Comparison of ENCODE assay signal across 16 cellular contexts in genomic region chr14:90695997-90696681, GRCh38.
DNase-seq lines count a peak whose midpoint lies in the region; ATAC-seq and TF ChIP-seq lines count a peak whose summit lies in the region.
"Had no signal": no experiment of that assay in that cellular context is flagged by ENCODE, and none has a peak within 500 bp of the region (broad histone marks: within the 10 kb centered on the region; RNA-seq: fewer than 3 reads in every experiment).

No MANE protein-coding gene starts in this region.

- H3K9me3 Mint-ChIP-seq in chondrocyte (ENCODE audit: low read depth), result no peaks in the 10 kb centered on the region
- H3K9me3 Mint-ChIP-seq: activated T-helper 2 cell treated with anti-CD3 and anti-CD28 coated beads, Interferon-gamma antibody, Interleukin-2, Interleukin-4, amounts not matched to agents 10 μg/mL and 5 μg/mL and 100 μg/mL, durations not matched to agents 14 hours and 24 hours and 36 hours; immature natural killer cell; stimulated activated naive B cell treated with anti-CD40 and anti-IgM and Interleukin-4, amounts not matched to agents 10 μg/mL and 1 μg/mL and 100 μg/mL, for 72 hours; WTC11 had no signal

- peaks cover 45 to 60% (median 51%) of the 10 kb centered on the region in 10 experiments for H3K4me1 ChIP-seq in BLaER1 treated with 17β-estradiol and CSF1 and Interleukin-3, amounts not matched to agents 10 nM and 100 nM
- H3K4me1 ChIP-seq in prostate gland (replicated peaks) (peaks cover 17% of the 10 kb centered on the region), mucosa of descending colon (ENCODE audit: low read depth) (no peaks in the 10 kb centered on the region)

- H3K4me3 ChIP-seq in BLaER1 treated with 17β-estradiol and CSF1 and Interleukin-3, amounts not matched to agents 10 nM and 100 nM, result no peak overlapping the region
- H3K4me3 ChIP-seq in dorsolateral prefrontal cortex (no peak overlapping the region), prostate gland (no peak overlapping the region), mucosa of descending colon (no peak overlapping the region)
- H3K4me3 ChIP-seq: adrenal gland had no signal

- H3K27me3 ChIP-seq in BLaER1 treated with 17β-estradiol and CSF1 and Interleukin-3, amounts not matched to agents 10 nM and 100 nM, result no peaks in the 10 kb centered on the region
- H3K27me3 ChIP-seq in dorsolateral prefrontal cortex (no peaks in the 10 kb centered on the region), prostate gland (replicated peaks; ENCODE audit: insufficient read depth) (no peaks in the 10 kb centered on the region)
- H3K27me3 ChIP-seq: adrenal gland had no signal

- no peaks in the 10 kb centered on the region for H3K36me3 Mint-ChIP-seq in chondrocyte (ENCODE audit: low read depth)
- H3K36me3 Mint-ChIP-seq: immature natural killer cell; stimulated activated naive B cell treated with anti-CD40 and anti-IgM and Interleukin-4, amounts not matched to agents 10 μg/mL and 1 μg/mL and 100 μg/mL, for 72 hours; WTC11 had no signal

- H3K27me3 Mint-ChIP-seq in chondrocyte (ENCODE audit: low read depth), result no peaks in the 10 kb centered on the region
- H3K27me3 Mint-ChIP-seq: stimulated activated naive B cell treated with anti-CD40 and anti-IgM and Interleukin-4, amounts not matched to agents 10 μg/mL and 1 μg/mL and 100 μg/mL, for 72 hours had no signal

- no peak for ATAC-seq in mucosa of descending colon
- ATAC-seq: Panc1; stimulated activated naive B cell treated with anti-CD40 and anti-IgM and Interleukin-4, amounts not matched to agents 10 μg/mL and 1 μg/mL and 100 μg/mL, for 72 hours; WTC11 had no signal

- TF ChIP-seq CTCF in dorsolateral prefrontal cortex (IDR thresholded peaks at IDR 0.05 in 54 of 56, conservative IDR thresholded peaks at IDR 0.05 in 2 of 56; ENCODE audit: low read depth in 1 of 56, partially characterized antibody in 56 of 56) (no peak), prostate gland (IDR thresholded peaks at IDR 0.05) (no peak), mucosa of descending colon (IDR thresholded peaks at IDR 0.05) (no peak), chondrocyte (IDR thresholded peaks at IDR 0.05) (no peak)

- intact Hi-C loops in dorsolateral prefrontal cortex (cut with DNase I) (loop anchor here (5.0 to 10.0 kb wide), 7 partner anchors 89 to 394 kb away; no protein-coding TSS in a partner anchor), prostate gland (cut with DNase I) (loop anchor here (2.0 to 5.0 kb wide), 3 partner anchors 61 to 394 kb away; no protein-coding TSS in a partner anchor), mucosa of descending colon (cut with DNase I, micrococcal nuclease) (loop anchor here in 1 of 2 donors (5.0 kb wide), 1 partner anchor 294 kb away; no protein-coding TSS in a partner anchor)

- DNase-seq in NCI-H446 treated with DMSO at 0.1 percent for 48 hours (lab: John Stamatoyannopoulos, UW) (peak; percentile 61), dorsolateral prefrontal cortex (no peak), prostate gland (ENCODE audit: low spot score) (no peak), mucosa of descending colon (no peak), chondrocyte (ENCODE audit: low spot score) (no peak), superior temporal gyrus (ENCODE audit: extremely low spot score) (no peak), ureter (ENCODE audit: low spot score) (no peak)
- DNase-seq: adrenal gland; AML-193; immature natural killer cell; NCI-H1048; stimulated activated naive B cell treated with anti-CD40 and anti-IgM and Interleukin-4, amounts not matched to agents 10 μg/mL and 1 μg/mL and 100 μg/mL, for 72 hours had no signal

- no peaks in the 10 kb centered on the region for H4K20me1 ChIP-seq in BLaER1 treated with 17β-estradiol and CSF1 and Interleukin-3, amounts not matched to agents 10 nM and 100 nM

- H3K4me3 Mint-ChIP-seq in chondrocyte (ENCODE audit: unreplicated experiment), result no peak overlapping the region
- H3K4me3 Mint-ChIP-seq: immature natural killer cell; stimulated activated naive B cell treated with anti-CD40 and anti-IgM and Interleukin-4, amounts not matched to agents 10 μg/mL and 1 μg/mL and 100 μg/mL, for 72 hours; WTC11 had no signal

- 0 out of 22 replicates have a peak overlapping the region, but pooled peaks of 2 of the 11 experiments have one; percentile 31 to 57 for H3K27ac ChIP-seq in BLaER1 treated with 17β-estradiol and CSF1 and Interleukin-3, amounts not matched to agents 10 nM and 100 nM
- H3K27ac ChIP-seq in dorsolateral prefrontal cortex, result peak overlapping the region; percentile 72 to 97 (median 91)
- peak overlapping the region; percentile 67 to 72 for H3K27ac ChIP-seq in prostate gland

- H3K4me2 ChIP-seq in BLaER1 treated with 17β-estradiol and CSF1 and Interleukin-3, amounts not matched to agents 10 nM and 100 nM, result peak overlapping the region in 9 of 11 experiments; percentile 17 to 89 (median 75); a peak in 11 of 22 replicates

- H3K9me3 ChIP-seq in BLaER1 treated with 17β-estradiol and CSF1 and Interleukin-3, amounts not matched to agents 10 nM and 100 nM (replicated peaks in 1 of 11), result no peaks in the 10 kb centered on the region
- H3K9me3 ChIP-seq in prostate gland (no peaks in the 10 kb centered on the region), mucosa of descending colon (no peaks in the 10 kb centered on the region)
- H3K9me3 ChIP-seq: adrenal gland had no signal

- no peak for TF ChIP-seq POLR2A in prostate gland (IDR thresholded peaks at IDR 0.05)

- peak overlapping the region in 1 of 11 experiments; percentile 53; a peak in 1 of 22 replicates for H3K9ac ChIP-seq in BLaER1 treated with 17β-estradiol and CSF1 and Interleukin-3, amounts not matched to agents 10 nM and 100 nM

- 47% methylated on average over 12 of the region's 12 CpGs for WGBS in prostate gland

- H3K4me1 Mint-ChIP-seq in chondrocyte (ENCODE audit: low read depth), result peaks cover 18% of the 10 kb centered on the region
- H3K4me1 Mint-ChIP-seq: immature natural killer cell had no signal

- no peak overlapping the region for H3K27ac Mint-ChIP-seq in chondrocyte (ENCODE audit: unreplicated experiment)
- H3K27ac Mint-ChIP-seq: activated T-helper 2 cell treated with anti-CD3 and anti-CD28 coated beads, Interferon-gamma antibody, Interleukin-2, Interleukin-4, amounts not matched to agents 10 μg/mL and 5 μg/mL and 100 μg/mL, durations not matched to agents 14 hours and 24 hours and 36 hours; immature natural killer cell; stimulated activated naive B cell treated with anti-CD40 and anti-IgM and Interleukin-4, amounts not matched to agents 10 μg/mL and 1 μg/mL and 100 μg/mL, for 72 hours; WTC11 had no signal

- peaks cover 0 to 5% (median 0%) of the 10 kb centered on the region in 11 experiments; a peak in 1 of 22 replicates for H3K36me3 ChIP-seq in BLaER1 treated with 17β-estradiol and CSF1 and Interleukin-3, amounts not matched to agents 10 nM and 100 nM
- H3K36me3 ChIP-seq in prostate gland (no peaks in the 10 kb centered on the region), mucosa of descending colon (ENCODE audit: low read depth) (no peaks in the 10 kb centered on the region)
- H3K36me3 ChIP-seq: adrenal gland had no signal
